ENCODE assay signal across 8 cellular contexts in the genomic region with DNA sequence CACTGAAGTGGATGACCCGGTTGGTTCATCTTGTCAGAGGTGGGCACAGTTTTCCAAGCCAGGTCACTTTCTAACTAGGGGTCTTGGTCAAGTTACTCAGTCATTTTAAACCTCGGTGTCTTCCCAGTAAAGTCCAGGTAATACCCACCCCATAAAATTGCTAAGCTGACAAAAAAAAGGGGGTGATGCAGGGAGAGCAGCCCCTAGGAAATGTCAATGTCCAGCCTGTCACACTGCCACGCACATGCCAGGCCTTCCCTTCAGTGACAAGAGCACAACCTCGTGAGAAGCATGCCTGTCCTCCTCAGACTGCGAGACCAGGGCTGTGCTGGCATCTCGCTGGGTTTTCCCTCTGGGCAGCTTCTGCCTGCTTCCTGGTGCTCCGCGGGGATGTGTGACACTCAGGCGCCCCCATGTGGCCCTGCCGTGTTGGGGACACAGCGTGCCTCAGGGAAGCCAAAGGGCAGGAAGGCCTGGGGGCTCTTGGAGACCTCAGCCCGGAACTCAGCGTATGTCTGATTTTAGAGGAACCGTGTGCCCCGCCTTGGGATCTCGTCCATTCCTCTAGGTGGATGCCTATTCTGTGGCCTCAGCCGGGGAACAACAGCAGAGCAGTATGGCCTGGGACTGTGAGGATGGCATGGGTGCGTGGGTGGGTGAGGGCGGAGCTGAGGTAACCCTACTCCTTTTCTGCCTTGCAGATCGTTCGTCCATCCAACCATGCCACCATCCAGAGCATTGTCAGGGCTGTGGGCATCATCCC. TPM values are rescaled to one million over a fixed set of nuclear protein-coding genes. Genes with fewer than 3 reads are reported as not detected.
A peak's percentile ranks its signal among the peaks of the same experiment; 100 is the strongest.
DNase-seq lines count a peak whose midpoint lies in the region; ATAC-seq and TF ChIP-seq lines count a peak whose summit lies in the region.

No MANE protein-coding gene starts in this region.

- intact Hi-C loops in left colon (cut with DNase I, micrococcal nuclease) = loop anchor here in 1 of 2 donors (5.0 kb wide), 1 partner anchor 265 kb away; no protein-coding TSS in a partner anchor

- TF ChIP-seq CTCF in HFF-Myc (IDR thresholded peaks at IDR 0.05; ENCODE audit: low read depth, low read length, missing control alignments) = peak; percentile 89

- peak; percentile 75 for ATAC-seq in central memory CD8-positive, alpha-beta T cell (replicated peaks; ENCODE audit: extremely low read depth, poor library complexity, severe bottlenecking)
- peak; percentile 92 for ATAC-seq in left colon
- no peak for ATAC-seq in HG02970 (IDR thresholded peaks at IDR 0.05; ENCODE audit: low FRiP score, unreplicated experiment)

- no peaks in the 10 kb centered on the region for H3K36me3 Mint-ChIP-seq in central memory CD8-positive, alpha-beta T cell (ENCODE audit: insufficient read depth)

- no peak overlapping the region for H3K27ac Mint-ChIP-seq in central memory CD8-positive, alpha-beta T cell (ENCODE audit: low read depth)

- peak overlapping the region; percentile 46 for H3K4me3 Mint-ChIP-seq in central memory CD8-positive, alpha-beta T cell

- DNase-seq in Daoy (ENCODE audit: low read depth) (peak; percentile 81), HFF-Myc (ENCODE audit: extremely low read depth, low read depth) (peak; percentile 3), NCI-H2171 (lab: John Stamatoyannopoulos, UW) (peak; percentile 25), left colon (peak; percentile 81 to 90)
- peak; percentile 78 to 79 for DNase-seq in activated CD4-positive, alpha-beta T cell treated with anti-CD3 and anti-CD28 coated beads for 24 hours (ENCODE audit: low read depth in 2 of 2)
- DNase-seq in central memory CD8-positive, alpha-beta T cell (ENCODE audit: low spot score in 2 of 2) = peak; percentile 60 to 61
- DNase-seq in stimulated activated CD4-positive, alpha-beta T cell treated with anti-CD3 and anti-CD28 coated beads, Interleukin-2, amount 100 ng/mL, for 48 hours = peak; percentile 77 to 81

- H3K4me1 Mint-ChIP-seq in central memory CD8-positive, alpha-beta T cell = peaks cover 14% of the 10 kb centered on the region

- H3K27me3 Mint-ChIP-seq in central memory CD8-positive, alpha-beta T cell = peaks cover 4% of the 10 kb centered on the region

- no peak overlapping the region for H3K4me3 ChIP-seq in HFF-Myc (replicated peaks; ENCODE audit: low read depth, low read length)

- no peaks in the 10 kb centered on the region for H3K9me3 Mint-ChIP-seq in central memory CD8-positive, alpha-beta T cell

RNA-seq across cellular contexts. Expression of a gene that starts 10.2 kb away (rescaled TPM):
- not detected in 2 replicates for total RNA-seq in Daoy (2014; rRNA removed; shearing (Covaris generic))
- total RNA-seq in left colon = not detected

RNA-seq across cellular contexts. Expression of a gene that starts 12.1 kb away (rescaled TPM):
- total RNA-seq in Daoy (2014; rRNA removed; shearing (Covaris generic)) = 0.23 TPM in 1 of 2 replicates, not detected in the other
- total RNA-seq in left colon = under 1 TPM; 0.12 to 0.67 TPM

RNA-seq across cellular contexts. Expression of a gene that starts 36.1 kb away (rescaled TPM):
- total RNA-seq in Daoy (2014; rRNA removed; shearing (Covaris generic)) = not detected in 2 replicates
- total RNA-seq in left colon = not detected

Comparison
In these comparisons a context has a peak if more than half of its experiments do, and no peak if none do; other contexts are left out.
1. DNase-seq: peak in every context shown above with its lines; median percentile 86 in left colon; 81 in Daoy; 79 in stimulated activated CD4-positive, alpha-beta T cell treated with anti-CD3 and anti-CD28 coated beads, Interleukin-2, amount 100 ng/mL, for 48 hours; 78 in activated CD4-positive, alpha-beta T cell treated with anti-CD3 and anti-CD28 coated beads for 24 hours; 60 in central memory CD8-positive, alpha-beta T cell; 25 in NCI-H2171; 3 in HFF-Myc.